ENCODE assay signal across 8 cellular contexts in the genomic region with DNA sequence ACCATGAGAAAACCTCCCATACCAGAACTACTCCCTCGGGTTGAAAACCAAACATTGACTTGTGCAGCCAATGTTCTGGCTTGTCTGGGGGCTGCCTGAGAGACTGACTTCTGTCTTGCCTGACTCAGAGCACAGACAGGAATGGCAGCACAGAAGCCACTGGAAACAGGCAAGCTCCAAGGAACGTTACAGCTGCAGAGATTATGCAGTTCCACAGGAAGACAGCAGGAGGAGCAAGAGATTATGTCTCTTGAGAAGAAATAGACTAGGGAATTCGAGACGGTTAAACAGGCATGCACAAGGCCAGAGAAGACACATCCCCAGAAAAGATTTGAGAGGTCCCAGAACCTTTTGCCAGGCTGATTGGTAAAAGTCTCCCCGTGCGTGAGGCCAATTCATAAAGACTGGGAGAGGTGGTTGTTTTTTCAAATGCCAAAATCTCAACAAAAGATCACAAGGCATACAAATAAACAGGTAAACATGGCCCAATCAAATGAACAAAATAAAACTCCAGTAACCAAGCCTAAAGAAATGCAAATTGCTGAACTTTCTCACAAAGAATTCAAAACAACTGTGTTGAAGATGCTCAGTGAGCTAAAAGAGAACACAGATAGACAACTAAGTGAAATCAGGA.
DNase-seq lines count a peak whose midpoint lies in the region; ATAC-seq and TF ChIP-seq lines count a peak whose summit lies in the region.

No MANE protein-coding gene starts in this region.

- TF ChIP-seq CTCF in WI38 (IDR thresholded peaks at IDR 0.05; ENCODE audit: low read depth, low read length): peak; percentile 76
- peak in 1 of 2 donors; percentile 62 for TF ChIP-seq CTCF in right atrium auricular region (IDR thresholded peaks at IDR 0.05)
- TF ChIP-seq CTCF in thoracic aorta (IDR thresholded peaks at IDR 0.05): peak; percentile 31

- H3K27ac ChIP-seq in right atrium auricular region (no peak overlapping the region), thoracic aorta (no peak overlapping the region)
- H3K27ac ChIP-seq in effector memory CD4-positive, alpha-beta T cell (ENCODE audit: insufficient read depth, low read length, poor library complexity, severe bottlenecking): no peak overlapping the region

- H3K9me3 ChIP-seq in right atrium auricular region: peaks cover 0 to 12% of the 10 kb centered on the region in 2 donors
- H3K9me3 ChIP-seq in thoracic aorta: no peaks in the 10 kb centered on the region
- H3K9me3 ChIP-seq in effector memory CD4-positive, alpha-beta T cell (ENCODE audit: control insufficient read depth, low read length): no peaks in the 10 kb centered on the region

- ATAC-seq in thoracic aorta (ENCODE audit: insufficient number of reproducible peaks, low FRiP score, low read depth): no peak

- DNase-seq in 8988T: peak; percentile 66
- DNase-seq in ELF-1 (ENCODE audit: low read depth, low spot score): peak; percentile 81
- DNase-seq in NCI-H1694 treated with DMSO at 0.1 percent for 48 hours (lab: John Stamatoyannopoulos, UW): peak; percentile 61
- DNase-seq in right atrium auricular region (ENCODE audit: low spot score): peak; percentile 58
- no peak for DNase-seq in thoracic aorta (ENCODE audit: low spot score)
- no peak for DNase-seq in T-helper 9 cell
- DNase-seq in effector memory CD4-positive, alpha-beta T cell: no peak

- H3K36me3 ChIP-seq in right atrium auricular region (no peaks in the 10 kb centered on the region), thoracic aorta (no peaks in the 10 kb centered on the region)
- H3K36me3 ChIP-seq in effector memory CD4-positive, alpha-beta T cell (ENCODE audit: control insufficient read depth, insufficient read depth, low read length): no peaks in the 10 kb centered on the region

- no peak overlapping the region for H3K4me3 ChIP-seq in WI38 (ENCODE audit: low read depth, low read length)
- no peak overlapping the region for H3K4me3 ChIP-seq in right atrium auricular region
- no peak overlapping the region for H3K4me3 ChIP-seq in thoracic aorta
- no peak overlapping the region for H3K4me3 ChIP-seq in effector memory CD4-positive, alpha-beta T cell (ENCODE audit: insufficient read depth, low read depth, low read length, poor library complexity, severe bottlenecking)

- no peaks in the 10 kb centered on the region for H3K27me3 ChIP-seq in right atrium auricular region
- no peaks in the 10 kb centered on the region for H3K27me3 ChIP-seq in thoracic aorta (replicated peaks; ENCODE audit: insufficient read depth)
- no peaks in the 10 kb centered on the region for H3K27me3 ChIP-seq in effector memory CD4-positive, alpha-beta T cell (replicated peaks; ENCODE audit: control insufficient read depth, insufficient read depth, low read length, poor library complexity, severe bottlenecking)

- H3K4me1 ChIP-seq in right atrium auricular region: no peaks in the 10 kb centered on the region
- H3K4me1 ChIP-seq in thoracic aorta (ENCODE audit: control insufficient read depth in 1 of 2, low read depth in 2 of 2): no peaks in the 10 kb centered on the region
- no peaks in the 10 kb centered on the region for H3K4me1 ChIP-seq in effector memory CD4-positive, alpha-beta T cell (ENCODE audit: control insufficient read depth, insufficient read depth, low read length, poor library complexity, severe bottlenecking)

Comparison
In these comparisons a context has a peak if more than half of its experiments do, and no peak if none do; other contexts are left out.
1. DNase-seq: peak in 8988T (single experiment), ELF-1 (single experiment), NCI-H1694 treated with DMSO at 0.1 percent for 48 hours (single experiment) and right atrium auricular region (single experiment); none in thoracic aorta (single experiment), T-helper 9 cell (single experiment) and effector memory CD4-positive, alpha-beta T cell (0 of 3).